9 cellular contexts compared by ENCODE assay signal in genomic region chr16:70715113-70715711, GRCh38. TPM values are rescaled to one million over a fixed set of nuclear protein-coding genes. Genes with fewer than 3 reads are reported as not detected.
DNase-seq lines count a peak whose midpoint lies in the region; ATAC-seq, FAIRE-seq and TF ChIP-seq lines count a peak whose summit lies in the region.
"Had no signal": no experiment of that assay in that cellular context is flagged by ENCODE, and none has a peak within 500 bp of the region (broad histone marks: within the 10 kb centered on the region; RNA-seq: fewer than 3 reads in every experiment).

No MANE protein-coding gene starts in this region.

- no peaks in the 10 kb centered on the region for H3K27me3 Mint-ChIP-seq in osteocyte (ENCODE audit: unreplicated experiment)

- no peak overlapping the region for H3K4me3 ChIP-seq in Peyer's patch
- no peak overlapping the region for H3K4me3 ChIP-seq in fibroblast of lung (replicated peaks in 1 of 4; ENCODE audit: control extremely low read depth in 1 of 4, insufficient read depth in 1 of 4, low read depth in 3 of 4, low read length in 4 of 4)

- peaks cover 0 to 10% (median 0%) of the 10 kb centered on the region in 3 donors for H3K36me3 ChIP-seq in Peyer's patch
- no peaks in the 10 kb centered on the region for H3K36me3 ChIP-seq in fibroblast of lung (ENCODE audit: control insufficient read depth, insufficient read depth, low read length)

- H3K4me1 Mint-ChIP-seq in osteocyte (ENCODE audit: unreplicated experiment): peaks cover 63% of the 10 kb centered on the region

- no peak for ATAC-seq in GM21825 (IDR thresholded peaks at IDR 0.05; ENCODE audit: unreplicated experiment)
- no peak for ATAC-seq in HG03159 (IDR thresholded peaks at IDR 0.05; ENCODE audit: unreplicated experiment)

- FAIRE-seq in GM12891 (lab: Jason Lieb, UNC): no peak
- FAIRE-seq: frontal cortex had no signal

- no peaks in the 10 kb centered on the region for H4K20me1 ChIP-seq in fibroblast of lung (ENCODE audit: control insufficient read depth, extremely low read depth, insufficient read depth, low read length)

- H3K27ac Mint-ChIP-seq in osteocyte (ENCODE audit: unreplicated experiment): peak overlapping the region; percentile 97

- DNase-seq in Daoy (ENCODE audit: low read depth) (peak; percentile 97), Peyer's patch (peak in 1 of 3 donors; percentile 30), fibroblast of lung (ENCODE audit: low read depth in 2 of 2) (peak; percentile 94 to 99), osteocyte (ENCODE audit: extremely low spot score, unreplicated experiment) (peak; percentile 98), GM12891 (ENCODE audit: insufficient read length, low spot score) (no peak), NCI-H1930 (lab: John Stamatoyannopoulos, UW) (no peak)

- peak overlapping the region; percentile 36 for H3K4me3 Mint-ChIP-seq in osteocyte (ENCODE audit: unreplicated experiment)

- H3K9me3 ChIP-seq in Peyer's patch: no peaks in the 10 kb centered on the region
- H3K9me3 ChIP-seq in fibroblast of lung (ENCODE audit: control insufficient read depth, insufficient read depth, low read depth, low read length): no peaks in the 10 kb centered on the region

- peak overlapping the region; percentile 69 for H3K9ac ChIP-seq in fibroblast of lung (ENCODE audit: insufficient read depth, low read length)

- H3K27ac ChIP-seq in Peyer's patch (peak overlapping the region in 3 of 4 donors; percentile 38 to 79 (median 50)), fibroblast of lung (ENCODE audit: insufficient read depth, low read length) (peak overlapping the region; percentile 97)

- H3K27me3 ChIP-seq in Peyer's patch (no peaks in the 10 kb centered on the region), fibroblast of lung (ENCODE audit: control insufficient read depth, insufficient read depth, low read length) (no peaks in the 10 kb centered on the region)

- TF ChIP-seq POLR2A in Peyer's patch (IDR thresholded peaks at IDR 0.05) (no peak), GM12891 (IDR thresholded peaks at IDR 0.05; ENCODE audit: low read depth, low read length) (no peak)

- peaks cover 20% of the 10 kb centered on the region for H3K36me3 Mint-ChIP-seq in osteocyte (ENCODE audit: unreplicated experiment)

- H3K79me2 ChIP-seq in fibroblast of lung (ENCODE audit: control insufficient read depth, insufficient read depth, low read length): no peaks in the 10 kb centered on the region

- peaks cover 12% of the 10 kb centered on the region for H3K9me3 Mint-ChIP-seq in osteocyte (ENCODE audit: unreplicated experiment)

- H2AFZ ChIP-seq in fibroblast of lung (ENCODE audit: low read length): no peak overlapping the region

- peaks cover 0 to 23% (median 0%) of the 10 kb centered on the region in 4 donors for H3K4me1 ChIP-seq in Peyer's patch
- peaks cover 27% of the 10 kb centered on the region for H3K4me1 ChIP-seq in fibroblast of lung (ENCODE audit: control insufficient read depth, extremely low read depth, insufficient read depth, low read length)

- H3K4me2 ChIP-seq in fibroblast of lung (ENCODE audit: extremely low read depth, insufficient read depth, low read length): peak overlapping the region; percentile 3

- TF ChIP-seq CTCF in Peyer's patch (IDR thresholded peaks at IDR 0.05) (no peak), fibroblast of lung (conservative IDR thresholded peaks at IDR 0.05 in 1 of 2, IDR thresholded peaks at IDR 0.05 in 1 of 2; ENCODE audit: low read depth in 1 of 2, low read length in 2 of 2) (peak in 1 of 2 donors; percentile 12), osteocyte (IDR thresholded peaks at IDR 0.05) (no peak)

TF ChIP-seq in GM12891, 5 proteins besides CTCF, POLR2A, EP300 and RAD21:
- TF ChIP-seq SPI1 (IDR thresholded peaks at IDR 0.05; ENCODE audit: low read depth, low read length) (no peak), POLR2AphosphoS5 (IDR thresholded peaks at IDR 0.05; ENCODE audit: low read depth, low read length) (no peak), TAF1 (IDR thresholded peaks at IDR 0.05; ENCODE audit: low read depth, low read length) (no peak), POU2F2 (IDR thresholded peaks at IDR 0.05; ENCODE audit: low read depth, low read length) (no peak), PAX5 (IDR thresholded peaks at IDR 0.05; ENCODE audit: insufficient read depth, low read length, severe bottlenecking) (no peak)

RNA-seq across cellular contexts. Expression of gene MTSS2, which starts 29.4 kb away (rescaled TPM):
- 3.1 and 4.5 TPM in 2 replicates for total RNA-seq in Daoy (2014; rRNA removed; shearing (Covaris generic))
- 100 to 1,000 TPM in 1 of 4 donors, 10 to 100 TPM in 3; 12.1 to 115 (median 30.4) TPM for total RNA-seq in Peyer's patch
- 81.7 and 126 TPM in 2 replicates for total RNA-seq in fibroblast of lung
- 90.4 and 131 TPM in 2 replicates for polyA plus RNA-seq in fibroblast of lung
- 128 and 258 TPM in 2 replicates for polyA plus RNA-seq in fibroblast of lung (2012)
- polyA minus RNA-seq in fibroblast of lung (ENCODE audit: low replicate concordance): 86.5 and 259 TPM in 2 replicates
- total RNA-seq in osteocyte: 156 and 169 TPM in 2 replicates
- polyA plus RNA-seq in GM12891 (2012; ENCODE audit: low read depth, missing spikeins): 0.21 TPM

Comparison
In these comparisons a context has a peak if more than half of its experiments do, and no peak if none do; other contexts are left out.
1. DNase-seq: peak in Daoy (single experiment), fibroblast of lung (2 of 2) and osteocyte (single experiment); none in GM12891 (single experiment) and NCI-H1930 (0 of 2).